In genomic region chr1:2192031-2192995, GRCh38 we compare ENCODE assay signal across 10 cellular contexts. TPM values are rescaled to one million over a fixed set of nuclear protein-coding genes. Genes with fewer than 3 reads are reported as not detected.
DNase-seq lines count a peak whose midpoint lies in the region; ATAC-seq and TF ChIP-seq lines count a peak whose summit lies in the region.
"Had no signal": no experiment of that assay in that cellular context is flagged by ENCODE, and none has a peak within 500 bp of the region (broad histone marks: within the 10 kb centered on the region; RNA-seq: fewer than 3 reads in every experiment).

No MANE protein-coding gene starts in this region.

- peaks cover 26% of the 10 kb centered on the region for H3K4me1 ChIP-seq in CD4-positive, CD25-positive, alpha-beta regulatory T cell (ENCODE audit: control insufficient read depth, insufficient read depth, low read length, poor library complexity, severe bottlenecking)
- peaks cover 19% of the 10 kb centered on the region for H3K4me1 ChIP-seq in prostate gland (replicated peaks)
- H3K4me1 ChIP-seq in SJCRH30 = peaks cover 6% of the 10 kb centered on the region; the same call in 1 of the 2 replicates

- no peak overlapping the region for H3K4me3 ChIP-seq in CD4-positive, CD25-positive, alpha-beta regulatory T cell (ENCODE audit: low read depth, low read length)
- no peak overlapping the region for H3K4me3 ChIP-seq in fibroblast of mammary gland (ENCODE audit: control insufficient read depth, low read depth, low read length)
- no peak overlapping the region for H3K4me3 ChIP-seq in prostate gland
- H3K4me3 ChIP-seq in SJCRH30 = no peak overlapping the region

- ATAC-seq in CD4-positive, CD25-positive, alpha-beta regulatory T cell (ENCODE audit: low read depth in 2 of 2) = no peak
- ATAC-seq in WTC11 (no peak), HG03342 (IDR thresholded peaks at IDR 0.05; ENCODE audit: unreplicated experiment) (no peak)
- ATAC-seq: esophagus mucosa had no signal

- no peaks in the 10 kb centered on the region for H3K27me3 Mint-ChIP-seq in CD4-positive, CD25-positive, alpha-beta regulatory T cell
- H3K27me3 Mint-ChIP-seq in WTC11 (ENCODE audit: low read depth) = no peaks in the 10 kb centered on the region

- no peak for TF ChIP-seq POLR2A in prostate gland (IDR thresholded peaks at IDR 0.05)

- TF ChIP-seq CTCF in WTC11 (IDR thresholded peaks at IDR 0.05) = no peak
- no peak for TF ChIP-seq CTCF in fibroblast of mammary gland (conservative IDR thresholded peaks at IDR 0.05; ENCODE audit: control insufficient read depth, insufficient read depth, low read depth, low read length)
- TF ChIP-seq CTCF in prostate gland (IDR thresholded peaks at IDR 0.05) = no peak

- POLR2A ChIA-PET in WTC11 (lab: Charles Lee) = interaction anchor here (0.8 kb wide), 1 partner anchor 193 kb away, joined by 3 read pairs; no protein-coding TSS in a partner anchor

- intact Hi-C loops in prostate gland (cut with DNase I) = loop anchor here (10.0 kb wide), 2 partner anchors 332 to 392 kb away; partner anchors contain the start of genes PANK4 and PRXL2B

- no peak for DNase-seq in CD4-positive, CD25-positive, alpha-beta regulatory T cell
- DNase-seq in WTC11 (ENCODE audit: low spot score) (no peak), fibroblast of mammary gland (ENCODE audit: low read depth) (peak; percentile 77), prostate gland (ENCODE audit: low spot score) (no peak), NCI-H1417 (lab: John Stamatoyannopoulos, UW) (no peak), SJCRH30 (no peak), HT-29 (ENCODE audit: low spot score) (no peak)
- DNase-seq: NCI-H1930 had no signal

- peak overlapping the region in 2 of 3 donors; percentile 15 to 86 for H3K27ac Mint-ChIP-seq in CD4-positive, CD25-positive, alpha-beta regulatory T cell
- H3K27ac Mint-ChIP-seq in WTC11 = no peak overlapping the region; the same call in 1 of the 2 replicates

- 58% methylated on average over 30 of the region's 30 CpGs for WGBS in prostate gland

- H3K9me3 ChIP-seq in CD4-positive, CD25-positive, alpha-beta regulatory T cell (ENCODE audit: control insufficient read depth in 2 of 2, low read length in 2 of 2) = no peaks in the 10 kb centered on the region
- H3K9me3 ChIP-seq in prostate gland = no peaks in the 10 kb centered on the region
- H3K9me3 ChIP-seq in SJCRH30 (replicated peaks) = no peaks in the 10 kb centered on the region

- H3K27ac ChIP-seq in CD4-positive, CD25-positive, alpha-beta regulatory T cell (ENCODE audit: insufficient read depth, low read length, poor library complexity, severe bottlenecking) = no peak overlapping the region
- H3K27ac ChIP-seq in prostate gland = peak overlapping the region; percentile 61 to 96
- no peak overlapping the region for H3K27ac ChIP-seq in SJCRH30

- peaks cover 0 to 21% (median 7%) of the 10 kb centered on the region in 4 donors for H3K4me1 Mint-ChIP-seq in CD4-positive, CD25-positive, alpha-beta regulatory T cell
- H3K4me1 Mint-ChIP-seq in WTC11 = peaks cover 11% of the 10 kb centered on the region

- CTCF ChIA-PET in WTC11 (lab: Charles Lee) = interaction anchor here (3.1 to 3.6 kb wide), 2 partner anchors 18 to 190 kb away, joined by 17 to 20 read pairs; no protein-coding TSS in a partner anchor

- H3K27me3 ChIP-seq in CD4-positive, CD25-positive, alpha-beta regulatory T cell (ENCODE audit: control insufficient read depth, insufficient read depth, low read length) = no peaks in the 10 kb centered on the region
- no peaks in the 10 kb centered on the region for H3K27me3 ChIP-seq in prostate gland (replicated peaks; ENCODE audit: insufficient read depth)
- no peaks in the 10 kb centered on the region for H3K27me3 ChIP-seq in SJCRH30

- H3K36me3 Mint-ChIP-seq in CD4-positive, CD25-positive, alpha-beta regulatory T cell = no peaks in the 10 kb centered on the region
- H3K36me3 Mint-ChIP-seq in WTC11 = peaks cover 2% of the 10 kb centered on the region; the same call in 1 of the 2 replicates

- peak overlapping the region; percentile 46 to 94 (median 77) for H3K4me3 Mint-ChIP-seq in CD4-positive, CD25-positive, alpha-beta regulatory T cell
- peak overlapping the region; percentile 46; the same call in 1 of the 2 replicates for H3K4me3 Mint-ChIP-seq in WTC11

- no peaks in the 10 kb centered on the region for H3K9me3 Mint-ChIP-seq in CD4-positive, CD25-positive, alpha-beta regulatory T cell
- H3K9me3 Mint-ChIP-seq in WTC11 = no peaks in the 10 kb centered on the region

- H3K36me3 ChIP-seq in CD4-positive, CD25-positive, alpha-beta regulatory T cell (ENCODE audit: control insufficient read depth, insufficient read depth, low read length) = no peaks in the 10 kb centered on the region
- H3K36me3 ChIP-seq in prostate gland (no peaks in the 10 kb centered on the region), SJCRH30 (no peaks in the 10 kb centered on the region)

TF ChIP-seq in WTC11, 78 proteins besides CTCF, POLR2A, EP300 and RAD21:
- no peak for TF ChIP-seq ZNF232 (CRISPR knock-in tag; IDR thresholded peaks at IDR 0.05)
- TF ChIP-seq IRF1 (CRISPR knock-in tag; IDR thresholded peaks at IDR 0.05) = no peak
- no peak for TF ChIP-seq ESRRA (CRISPR knock-in tag; IDR thresholded peaks at IDR 0.05; ENCODE audit: borderline replicate concordance)
- no peak for TF ChIP-seq MLX (CRISPR knock-in tag; IDR thresholded peaks at IDR 0.05)
TF ChIP-seq in WTC11: peak in this region for 0.

RNA-seq across cellular contexts. Expression of gene FAAP20, which starts 2.3 kb away (rescaled TPM):
- total RNA-seq in CD4-positive, CD25-positive, alpha-beta regulatory T cell = 40.4 TPM
- 10 to 100 TPM; 40.0 to 66.5 (median 51.5) TPM for polyA plus RNA-seq in CD4-positive, CD25-positive, alpha-beta regulatory T cell
- 133 to 151 TPM (median 150 TPM) in 3 replicates for total RNA-seq in WTC11 (2021)
- 10 to 100 TPM; 55.9 to 70.4 TPM for total RNA-seq in prostate gland
- 58.0 and 61.7 TPM in 2 replicates for total RNA-seq in SJCRH30 (2014; rRNA removed; shearing (Covaris generic))
- total RNA-seq in HT-29 (2014; rRNA removed; shearing (Covaris generic)) = 99.3 and 119 TPM in 2 replicates

RNA-seq across cellular contexts. Expression of gene SKI, which starts 35.8 kb away (rescaled TPM):
- 218 TPM for total RNA-seq in CD4-positive, CD25-positive, alpha-beta regulatory T cell
- polyA plus RNA-seq in CD4-positive, CD25-positive, alpha-beta regulatory T cell = under 1 TPM; 0.25 to 0.57 (median 0.31) TPM
- total RNA-seq in WTC11 (2021) = 75.5 to 88.6 TPM (median 75.6 TPM) in 3 replicates
- total RNA-seq in prostate gland = 100 to 1,000 TPM in 1 of 2 donors, 10 to 100 TPM in 1; 46.2 to 114 TPM
- 12.8 and 13.1 TPM in 2 replicates for total RNA-seq in SJCRH30 (2014; rRNA removed; shearing (Covaris generic))
- 12.1 and 15.2 TPM in 2 replicates for total RNA-seq in HT-29 (2014; rRNA removed; shearing (Covaris generic))

Comparison
In these comparisons a context has a peak if more than half of its experiments do, and no peak if none do; other contexts are left out.
1. H3K27ac ChIP-seq: peak in prostate gland (2 of 2); none in CD4-positive, CD25-positive, alpha-beta regulatory T cell (single experiment) and SJCRH30 (single experiment).